ENCODE assay signal across 15 cellular contexts in the genomic region with DNA sequence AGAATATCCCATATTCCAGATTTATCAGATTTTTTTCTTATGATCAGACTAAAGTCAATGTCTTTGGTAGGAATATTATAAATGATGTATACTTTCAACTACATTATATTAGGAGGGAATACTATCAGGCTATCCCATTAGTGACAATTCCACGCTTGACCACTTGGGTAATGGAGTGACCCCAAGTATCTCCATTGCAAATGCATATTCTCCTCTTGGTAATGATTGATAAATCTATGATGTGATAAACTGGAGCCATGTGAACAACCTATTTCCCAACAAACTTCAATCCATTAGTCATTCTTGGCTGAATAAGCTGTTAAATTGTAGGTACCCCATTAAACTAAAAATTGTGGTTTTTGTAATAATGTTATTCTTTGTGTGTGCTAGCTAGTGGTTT. TPM values are rescaled to one million over a fixed set of nuclear protein-coding genes. Genes with fewer than 3 reads are reported as not detected.
"Had no signal": no experiment of that assay in that cellular context is flagged by ENCODE, and none has a peak within 500 bp of the region (broad histone marks: within the 10 kb centered on the region; RNA-seq: fewer than 3 reads in every experiment).

No MANE protein-coding gene starts in this region.

- H3K4me1 ChIP-seq: breast epithelium, parathyroid adenoma had no signal

- H3K4me1 Mint-ChIP-seq: activated CD4-positive, alpha-beta T cell treated with anti-CD3 and anti-CD28 coated beads, Interleukin-2, amount 10 ng/mL, durations not matched to agents 7 days and 5 days; activated naive CD8-positive, alpha-beta T cell treated with anti-CD3 and anti-CD28 coated beads for 36 hours; stimulated activated effector memory CD8-positive, alpha-beta T cell treated with anti-CD3 and anti-CD28 coated beads, Interleukin-12 subunit alpha, Interleukin-12 subunit beta, amount 100 ng/mL, for 72 hours had no signal

- H3K27ac ChIP-seq: breast epithelium, epithelial cell of prostate, hepatocyte, parathyroid adenoma had no signal

- H3K36me3 ChIP-seq: breast epithelium had no signal

- H3K4me3 ChIP-seq: breast epithelium, hepatocyte, lung had no signal

- H3K4me2 ChIP-seq: hepatocyte had no signal

- DNase-seq: activated CD4-positive, alpha-beta T cell treated with anti-CD3 and anti-CD28 coated beads, Interleukin-2, amount 10 ng/mL, durations not matched to agents 7 days and 5 days; activated gamma-delta T cell treated with Interleukin-2 at 50 U/mL for 16 hours; activated naive CD8-positive, alpha-beta T cell treated with anti-CD3 and anti-CD28 coated beads for 36 hours; effector memory CD4-positive, alpha-beta T cell; islet precursor cell; retina; T-helper 2 cell had no signal

- H3K36me3 Mint-ChIP-seq: activated naive CD8-positive, alpha-beta T cell treated with anti-CD3 and anti-CD28 coated beads for 36 hours; stimulated activated effector memory CD8-positive, alpha-beta T cell treated with anti-CD3 and anti-CD28 coated beads, Interleukin-12 subunit alpha, Interleukin-12 subunit beta, amount 100 ng/mL, for 72 hours had no signal

- ATAC-seq: stimulated activated effector memory CD8-positive, alpha-beta T cell treated with anti-CD3 and anti-CD28 coated beads, Interleukin-12 subunit alpha, Interleukin-12 subunit beta, amount 100 ng/mL, for 72 hours had no signal

- FAIRE-seq: urothelium cell line had no signal

- H3K79me2 ChIP-seq: hepatocyte, parathyroid adenoma had no signal

- H3K4me3 Mint-ChIP-seq: activated CD4-positive, alpha-beta T cell treated with anti-CD3 and anti-CD28 coated beads, Interleukin-2, amount 10 ng/mL, durations not matched to agents 7 days and 5 days; activated naive CD8-positive, alpha-beta T cell treated with anti-CD3 and anti-CD28 coated beads for 36 hours; dendritic cell treated with granulocyte-macrophage colony-stimulating factor and Interleukin-4, amounts not matched to agents 40 ng/mL and 50 ng/mL, for 4 days; stimulated activated effector memory CD8-positive, alpha-beta T cell treated with anti-CD3 and anti-CD28 coated beads, Interleukin-12 subunit alpha, Interleukin-12 subunit beta, amount 100 ng/mL, for 72 hours had no signal

- H3K27me3 Mint-ChIP-seq: activated CD4-positive, alpha-beta T cell treated with anti-CD3 and anti-CD28 coated beads, Interleukin-2, amount 10 ng/mL, durations not matched to agents 7 days and 5 days; activated naive CD8-positive, alpha-beta T cell treated with anti-CD3 and anti-CD28 coated beads for 36 hours; dendritic cell treated with granulocyte-macrophage colony-stimulating factor and Interleukin-4, amounts not matched to agents 40 ng/mL and 50 ng/mL, for 4 days had no signal

- H2AFZ ChIP-seq: hepatocyte, parathyroid adenoma had no signal

- H3K27ac Mint-ChIP-seq: activated CD4-positive, alpha-beta T cell treated with anti-CD3 and anti-CD28 coated beads, Interleukin-2, amount 10 ng/mL, durations not matched to agents 7 days and 5 days; activated naive CD8-positive, alpha-beta T cell treated with anti-CD3 and anti-CD28 coated beads for 36 hours; dendritic cell treated with granulocyte-macrophage colony-stimulating factor and Interleukin-4, amounts not matched to agents 40 ng/mL and 50 ng/mL, for 4 days; stimulated activated effector memory CD8-positive, alpha-beta T cell treated with anti-CD3 and anti-CD28 coated beads, Interleukin-12 subunit alpha, Interleukin-12 subunit beta, amount 100 ng/mL, for 72 hours had no signal

- H3K27me3 ChIP-seq: breast epithelium, hepatocyte had no signal

- H3K9me3 ChIP-seq: breast epithelium had no signal

RNA-seq across cellular contexts. Expression of a gene that starts 12.2 kb away (rescaled TPM):
- total RNA-seq: activated CD4-positive, alpha-beta T cell treated with anti-CD3 and anti-CD28 coated beads, Interleukin-2, amount 10 ng/mL, durations not matched to agents 7 days and 5 days; activated naive CD8-positive, alpha-beta T cell treated with anti-CD3 and anti-CD28 coated beads for 36 hours had no signal
